Comparison of ENCODE assay signal across 10 cellular contexts in the genomic region with DNA sequence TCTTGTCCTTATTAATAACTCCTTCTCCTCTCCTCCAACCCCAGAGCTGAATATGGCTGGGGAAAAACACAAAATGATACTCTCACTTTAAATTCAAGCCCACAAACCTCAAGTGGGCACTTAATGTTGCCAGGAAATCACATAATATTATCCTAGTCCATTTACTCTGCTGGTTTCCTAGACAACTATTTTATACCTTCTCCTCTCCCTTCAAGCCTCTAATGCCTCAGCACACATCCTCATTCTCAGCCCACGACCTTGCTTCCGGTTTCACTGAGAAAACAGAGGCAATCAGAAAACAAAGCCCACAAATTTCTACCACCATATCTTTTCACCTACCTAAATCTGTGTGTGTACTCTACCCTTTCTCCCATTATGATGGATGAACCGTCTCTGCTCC. TPM values are rescaled to one million over a fixed set of nuclear protein-coding genes. Genes with fewer than 3 reads are reported as not detected.
DNase-seq lines count a peak whose midpoint lies in the region; ATAC-seq and TF ChIP-seq lines count a peak whose summit lies in the region.
"Had no signal": no experiment of that assay in that cellular context is flagged by ENCODE, and none has a peak within 500 bp of the region (broad histone marks: within the 10 kb centered on the region; RNA-seq: fewer than 3 reads in every experiment).

No MANE protein-coding gene starts in this region.

- 29 to 37% (median 36%) methylated on average over 3 of the region's 3 CpGs for WGBS in heart left ventricle, 4 donors

- no peak overlapping the region for H3K27ac ChIP-seq in heart left ventricle

- H3K9me3 ChIP-seq in heart left ventricle (peaks cover 0 to 7% (median 0%) of the 10 kb centered on the region in 12 donors), mucosa of descending colon (no peaks in the 10 kb centered on the region)

- H3K4me1 ChIP-seq in heart left ventricle, result no peaks in the 10 kb centered on the region
- H3K4me1 ChIP-seq in mucosa of descending colon (ENCODE audit: low read depth), result no peaks in the 10 kb centered on the region

- in situ Hi-C loops in GM13977 (cut with MboI; ENCODE audit: low pct_unique_long_range_greater_than_20kb, low sequenced_read_pairs, unreplicated experiment), result loop anchor here (25.0 kb wide), 1 partner anchor 177 kb away; no protein-coding TSS in a partner anchor

- peaks cover 16% of the 10 kb centered on the region for H3K4me1 Mint-ChIP-seq in activated naive CD8-positive, alpha-beta T cell (ENCODE audit: low read depth)

- peak overlapping the region; percentile 17 for H3K4me3 Mint-ChIP-seq in activated naive CD8-positive, alpha-beta T cell

- no peak overlapping the region for H3K27ac Mint-ChIP-seq in activated naive CD8-positive, alpha-beta T cell
- H3K27ac Mint-ChIP-seq: progenitor cell of endocrine pancreas had no signal

- DNase-seq in DMS79 treated with DMSO at 0.1 percent for 48 hours (lab: John Stamatoyannopoulos, UW) (peak; percentile 86), NCI-H1436 treated with DMSO at 0.1 percent for 48 hours (lab: John Stamatoyannopoulos, UW) (peak; percentile 76), iPS-NIHi7 (ENCODE audit: extremely low spot score) (no peak), GM13977 (ENCODE audit: low spot score) (no peak), heart left ventricle (no peak), mucosa of descending colon (no peak)
- DNase-seq: activated T-cell treated with anti-CD3 and anti-CD28 coated beads, Interleukin-2, amount 50 U/mL, for 48 hours had no signal

- peaks cover 0 to 17% (median 0%) of the 10 kb centered on the region in 9 donors for H3K27me3 ChIP-seq in heart left ventricle

- TF ChIP-seq POLR2A in heart left ventricle (IDR thresholded peaks at IDR 0.05), result no peak

- H3K36me3 ChIP-seq in heart left ventricle, result no peaks in the 10 kb centered on the region
- H3K36me3 ChIP-seq in mucosa of descending colon (ENCODE audit: low read depth), result no peaks in the 10 kb centered on the region

- no peak overlapping the region for H3K4me3 ChIP-seq in heart left ventricle
- H3K4me3 ChIP-seq in mucosa of descending colon, result no peak overlapping the region

- intact Hi-C loops in heart left ventricle (cut with DNase I), result loop anchor here in 4 of 10 donors (5.0 to 10.0 kb wide), 4 partner anchors 292 to 674 kb away; partner anchors contain the start of genes AKAP4 (in 1 of the 4) and CCNB3 (in 1 of the 4)
- intact Hi-C loops in mucosa of descending colon (cut with DNase I, micrococcal nuclease), result loop anchor here in 1 of 2 donors (10.0 kb wide), 1 partner anchor 674 kb away; no protein-coding TSS in a partner anchor

- H3K36me3 Mint-ChIP-seq in activated naive CD8-positive, alpha-beta T cell, result no peaks in the 10 kb centered on the region

- no peaks in the 10 kb centered on the region for H3K27me3 Mint-ChIP-seq in activated naive CD8-positive, alpha-beta T cell
- H3K27me3 Mint-ChIP-seq: progenitor cell of endocrine pancreas had no signal

- no peaks in the 10 kb centered on the region for H3K9me3 Mint-ChIP-seq in activated naive CD8-positive, alpha-beta T cell (ENCODE audit: low read depth)

- TF ChIP-seq CTCF in GM13977 (IDR thresholded peaks at IDR 0.05; ENCODE audit: extremely low read depth, insufficient read depth, missing control alignments), result no peak
- TF ChIP-seq CTCF in heart left ventricle (IDR thresholded peaks at IDR 0.05), result no peak
- no peak for TF ChIP-seq CTCF in mucosa of descending colon (IDR thresholded peaks at IDR 0.05)

- peak; percentile 53 for ATAC-seq in GM21576 (IDR thresholded peaks at IDR 0.05; ENCODE audit: unreplicated experiment)
- no peak for ATAC-seq in heart left ventricle
- no peak for ATAC-seq in mucosa of descending colon

RNA-seq across cellular contexts. Expression of gene CLCN5, which starts 12.1 kb away (rescaled TPM):
- 1 to 10 TPM; 1.3 to 6.0 (median 2.5) TPM for total RNA-seq in heart left ventricle
- 1 to 10 TPM in 1 of 2 donors, under 1 TPM in 1; 0.65 to 4.8 TPM for polyA plus RNA-seq in heart left ventricle
- total RNA-seq in mucosa of descending colon, result 10 to 100 TPM in 1 of 3 donors, 1 to 10 TPM in 2; 5.4 to 11.9 (median 10.0) TPM

RNA-seq across cellular contexts. Expression of gene USP27X, which starts 31.1 kb away (rescaled TPM):
- total RNA-seq in heart left ventricle (1 to 10 TPM in 8 of 9 donors, under 1 TPM in 1; 0.67 to 4.3 (median 2.2) TPM), mucosa of descending colon (1 to 10 TPM; 1.3 to 4.5 (median 1.4) TPM)
- 1 to 10 TPM; 1.1 to 2.3 TPM for polyA plus RNA-seq in heart left ventricle

Comparison
In these comparisons a context has a peak if more than half of its experiments do, and no peak if none do; other contexts are left out.
1. DNase-seq: peak in DMS79 treated with DMSO at 0.1 percent for 48 hours (single experiment) and NCI-H1436 treated with DMSO at 0.1 percent for 48 hours (single experiment); none in iPS-NIHi7 (single experiment), GM13977 (single experiment), heart left ventricle (0 of 5) and mucosa of descending colon (0 of 3).